ENCODE assay signal across 27 cellular contexts in the genomic region with DNA sequence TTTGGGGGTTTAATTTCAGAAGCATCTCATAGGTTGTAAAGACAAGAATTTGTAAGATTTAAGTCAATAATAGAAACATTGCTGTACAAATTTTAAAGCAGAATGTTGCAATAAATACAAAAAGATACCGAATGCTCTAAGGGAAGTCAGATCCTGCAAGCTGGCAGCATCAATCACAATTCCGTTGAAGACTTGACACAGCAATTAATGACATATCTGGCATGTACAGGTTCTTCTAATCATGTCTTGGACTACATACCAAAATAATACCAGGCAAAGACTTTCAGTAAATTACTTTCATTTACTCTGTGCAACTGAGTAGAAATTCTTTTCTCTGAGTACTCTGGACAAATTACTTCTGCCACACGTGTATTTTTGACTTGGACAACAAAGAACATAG.
"Had no signal": no experiment of that assay in that cellular context is flagged by ENCODE, and none has a peak within 500 bp of the region (broad histone marks: within the 10 kb centered on the region; RNA-seq: fewer than 3 reads in every experiment).

No MANE protein-coding gene starts in this region.

- H3K4me3 ChIP-seq: stomach, suprapubic skin, testis, thoracic aorta, thyroid gland, tibial artery, tibial nerve, transverse colon, upper lobe of left lung, upper lobe of right lung, uterus, vagina had no signal

- H3K4me1 ChIP-seq: stomach, testis, thyroid gland, tibial nerve, transverse colon, upper lobe of left lung, upper lobe of right lung, uterus, vagina had no signal

- DNase-seq: stimulated activated CD4-positive, alpha-beta T cell treated with anti-CD3 and anti-CD28 coated beads, Interleukin-2, amount 100 ng/mL, for 48 hours; stimulated activated CD4-positive, alpha-beta T cell treated with anti-CD3 and anti-CD28 coated beads, Interleukin-4, amount 100 ng/mL, for 1 hour; stimulated activated CD4-positive, alpha-beta T cell treated with anti-CD3 and anti-CD28 coated beads, Interleukin-4, amount 100 ng/mL, for 24 hours; stimulated activated CD4-positive, alpha-beta T cell treated with anti-CD3 and anti-CD28 coated beads, Interleukin-4, amount 100 ng/mL, for 4 hours; stimulated activated CD8-positive, alpha-beta memory T cell treated with anti-CD3 and anti-CD28 coated beads, Interleukin-4, amount 100 ng/mL, for 48 hours; stimulated activated naive B cell treated with anti-CD40 and anti-IgM and Interleukin-4, amounts not matched to agents 10 μg/mL and 1 μg/mL and 100 μg/mL, for 72 hours; stimulated activated naive CD4-positive, alpha-beta T cell; stimulated activated naive CD4-positive, alpha-beta T cell treated with Interleukin-2 at 50 U/mL for 16 hours; stimulated activated naive CD8-positive, alpha-beta T cell treated with anti-CD3 and anti-CD28 coated beads, Interleukin-15, amount 100 ng/mL, for 72 hours; stimulated activated naive CD8-positive, alpha-beta T cell treated with anti-CD3 and anti-CD28 coated beads, Interleukin-15, Interleukin-2, amounts not matched to agents 100 U/mL and 50 U/mL, for 24 hours; stomach; substantia nigra; testis; thyroid gland; tibial artery; transverse colon; trophoblast cell; upper lobe of left lung; upper lobe of right lung; uterus had no signal

- H3K27ac ChIP-seq: stomach, suprapubic skin, testis, thoracic aorta, thyroid gland, tibial artery, tibial nerve, transverse colon, upper lobe of left lung, upper lobe of right lung, uterus, vagina had no signal

- FAIRE-seq: urothelium cell line had no signal

- H3K9me3 ChIP-seq: stomach, suprapubic skin, testis, thoracic aorta, thyroid gland, tibial artery, tibial nerve, transverse colon, upper lobe of left lung, upper lobe of right lung, uterus, vagina had no signal

- ATAC-seq: stimulated activated effector memory CD8-positive, alpha-beta T cell treated with anti-CD3 and anti-CD28 coated beads, Interleukin-12 subunit alpha, Interleukin-12 subunit beta, amount 100 ng/mL, for 72 hours; stimulated activated memory B cell treated with anti-CD40 and anti-IgM and Interleukin-4, amounts not matched to agents 10 μg/mL and 1 μg/mL and 100 μg/mL, for 72 hours; stimulated activated naive B cell treated with anti-CD40 and anti-IgM and Interleukin-4, amounts not matched to agents 10 μg/mL and 1 μg/mL and 100 μg/mL, for 72 hours; stimulated activated naive CD8-positive, alpha-beta T cell treated with anti-CD3 and anti-CD28 coated beads, Interleukin-15, amount 100 ng/mL, for 72 hours; stimulated activated naive CD8-positive, alpha-beta T cell treated with anti-CD3 and anti-CD28 coated beads, Interleukin-15, Interleukin-2, amounts not matched to agents 100 U/mL and 50 U/mL, for 24 hours; upper lobe of right lung had no signal

- H3K27me3 ChIP-seq: stomach, testis, thyroid gland, tibial artery, tibial nerve, transverse colon, upper lobe of left lung, upper lobe of right lung, uterus, vagina had no signal

- H3K36me3 ChIP-seq: stomach, suprapubic skin, thoracic aorta, thyroid gland, tibial artery, tibial nerve, transverse colon, upper lobe of left lung, upper lobe of right lung, uterus, vagina had no signal
